ENCODE assay signal across 24 cellular contexts in the genomic region with DNA sequence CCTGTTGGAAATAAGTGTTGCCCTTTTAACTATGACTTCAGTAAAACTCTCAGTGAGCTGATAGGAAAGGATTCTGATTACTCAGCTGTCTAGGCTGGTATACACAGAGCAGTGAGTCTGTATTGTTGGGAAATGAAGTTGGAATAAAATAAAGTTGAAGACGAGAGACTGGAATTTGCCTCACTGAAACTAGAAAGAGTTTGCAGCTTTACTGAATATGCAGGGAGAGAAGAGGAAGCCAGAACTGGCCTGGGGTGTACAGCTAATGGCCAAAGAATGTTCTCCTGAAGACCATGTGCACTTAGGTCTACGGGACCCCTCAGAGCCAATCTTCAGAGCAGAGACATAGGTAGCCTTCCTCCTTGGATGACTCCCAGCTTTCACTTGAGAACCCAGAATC. TPM values are rescaled to one million over a fixed set of nuclear protein-coding genes. Genes with fewer than 3 reads are reported as not detected.
A peak's percentile ranks its signal among the peaks of the same experiment; 100 is the strongest.
DNase-seq lines count a peak whose midpoint lies in the region; ATAC-seq, FAIRE-seq and TF ChIP-seq lines count a peak whose summit lies in the region.
"Had no signal": no experiment of that assay in that cellular context is flagged by ENCODE, and none has a peak within 500 bp of the region (broad histone marks: within the 10 kb centered on the region; RNA-seq: fewer than 3 reads in every experiment).

No MANE protein-coding gene starts in this region.

- WGBS in liver: 38% methylated on average over 2 of the region's 2 CpGs
- 96% methylated on average over 1 of the region's 2 CpGs for WGBS in HepG2 (ENCODE audit: low lambda C conversion rate)
- WGBS in mesodermal cell (ENCODE audit: insufficient coverage in 2 of 2), 2 experiments: 77 to 89% methylated on average over 2 of the region's 2 CpGs

- POLR2A ChIA-PET in HepG2 (lab: Yijun Ruan, JAX): no interaction called here

- BruUV-seq in HepG2 (replicated peaks; lab: Mats Ljungman, UMichigan): no TSS peak

- no peak overlapping the region for H3K4me3 ChIP-seq in liver (ENCODE audit: low read depth in 1 of 3, low read length in 3 of 3)
- H3K4me3 ChIP-seq in HepG2 (replicated peaks in 1 of 3; ENCODE audit: insufficient read depth in 1 of 3, low read depth in 2 of 3, low read length in 3 of 3): no peak overlapping the region
- no peak overlapping the region for H3K4me3 ChIP-seq in epithelial cell of esophagus (ENCODE audit: low read length)
- H3K4me3 ChIP-seq in mesodermal cell (ENCODE audit: extremely low read depth, insufficient read depth, low read length, poor library complexity, severe bottlenecking): no peak overlapping the region
- H3K4me3 ChIP-seq: K562, lung, transverse colon had no signal

- TF ChIP-seq POLR2A in HepG2 (IDR thresholded peaks at IDR 0.05; ENCODE audit: insufficient read depth in 1 of 2, low read depth in 2 of 2, low read length in 2 of 2): no peak

- peaks cover 0 to 4% (median under 1%) of the 10 kb centered on the region in 4 donors for H3K36me3 ChIP-seq in liver (ENCODE audit: control insufficient read depth in 4 of 4, insufficient read depth in 3 of 4, low read depth in 1 of 4, low read length in 3 of 4)
- peaks cover 10 to 30% of the 10 kb centered on the region in 2 experiments for H3K36me3 ChIP-seq in HepG2 (replicated peaks in 1 of 2; ENCODE audit: control insufficient read depth in 1 of 2, insufficient read depth in 2 of 2, low read length in 2 of 2)
- peaks cover 60% of the 10 kb centered on the region for H3K36me3 ChIP-seq in mesodermal cell (ENCODE audit: control insufficient read depth, insufficient read depth, low read length)

- ATAC-seq in HepG2 (no peak), HG03457 (IDR thresholded peaks at IDR 0.05; ENCODE audit: unreplicated experiment) (no peak), GM21576 (IDR thresholded peaks at IDR 0.05; ENCODE audit: unreplicated experiment) (no peak)
- ATAC-seq: K562; naive thymus-derived CD8-positive, alpha-beta T cell had no signal

- in situ Hi-C loops in HepG2 (cut with HindIII; ENCODE audit: extremely low pct_ligation_motif_present, low pct_unique_long_range_greater_than_20kb): no loop called here

- H4K20me1 ChIP-seq in HepG2 (ENCODE audit: insufficient read depth, low read length): no peaks in the 10 kb centered on the region

- no peak overlapping the region for H2AFZ ChIP-seq in HepG2 (ENCODE audit: low read length)

- TF ChIP-seq RAD21 in liver (IDR thresholded peaks at IDR 0.05) (no peak), HepG2 (CRISPR knock-in tag; IDR thresholded peaks at IDR 0.05) (no peak)

- intact Hi-C loops in HepG2 (cut with micrococcal nuclease; ENCODE audit: unreplicated experiment): no loop called here

- FAIRE-seq in HepG2 (lab: Jason Lieb, UNC): no peak
- FAIRE-seq: endometrium, K562 had no signal

- TF ChIP-seq EP300 in HepG2 (IDR thresholded peaks at IDR 0.05; ENCODE audit: low read depth in 2 of 2, low read length in 2 of 2) (no peak), HepG2 (CRISPR knock-in tag; IDR thresholded peaks at IDR 0.05; ENCODE audit: borderline replicate concordance) (no peak)

- H3K27ac ChIP-seq in liver (ENCODE audit: low read depth in 1 of 2, low read length in 2 of 2) (peak overlapping the region; percentile 47 to 55), HepG2 (ENCODE audit: extremely low read length, insufficient read depth, low read length) (no peak overlapping the region), mesodermal cell (ENCODE audit: low read depth, low read length, severe bottlenecking) (peak overlapping the region; percentile 51)
- H3K27ac ChIP-seq: C4-2B, transverse colon had no signal

- H3K4me1 ChIP-seq in liver (ENCODE audit: control insufficient read depth in 4 of 4, insufficient read depth in 4 of 4, low read length in 3 of 4): peaks cover 12 to 70% (median 51%) of the 10 kb centered on the region in 4 donors
- peaks cover 50% of the 10 kb centered on the region for H3K4me1 ChIP-seq in HepG2 (ENCODE audit: insufficient read depth, low read length)
- H3K4me1 ChIP-seq in mesodermal cell (ENCODE audit: control insufficient read depth, insufficient read depth, low read length, poor library complexity, severe bottlenecking): peaks cover 9% of the 10 kb centered on the region

- no peak overlapping the region for H3K9ac ChIP-seq in liver (ENCODE audit: low read depth in 1 of 2, low read length in 2 of 2)
- no peak overlapping the region for H3K9ac ChIP-seq in HepG2 (ENCODE audit: insufficient read depth, low read depth, low read length)

- H3K9me3 ChIP-seq in liver (ENCODE audit: control insufficient read depth in 4 of 4, low read length in 3 of 4) (no peaks in the 10 kb centered on the region), HepG2 (ENCODE audit: low read length) (no peaks in the 10 kb centered on the region), mesodermal cell (ENCODE audit: control insufficient read depth, low read length) (no peaks in the 10 kb centered on the region)
- H3K9me3 ChIP-seq: transverse colon had no signal

- H3K4me2 ChIP-seq in HepG2 (ENCODE audit: low read depth, low read length): no peak overlapping the region

- DNase-seq in HepG2 (ENCODE audit: low spot score): no peak
- peak; percentile 42 for DNase-seq in epithelial cell of esophagus (ENCODE audit: low read depth)
- no peak for DNase-seq in SHP77 (lab: John Stamatoyannopoulos, UW)
- DNase-seq in NCI-H345 (lab: John Stamatoyannopoulos, UW): no peak
- DNase-seq: 8988T; cerebellar nuclear complex; DMS79 treated with DMSO at 0.1 percent for 48 hours; naive thymus-derived CD8-positive, alpha-beta T cell; NCI-H1092; NCI-H2107; NCI-H526 treated with DMSO at 0.1 percent for 48 hours; stimulated activated CD4-positive, alpha-beta T cell treated with anti-CD3 and anti-CD28 coated beads, Interleukin-15, amount 100 ng/mL, for 24 hours; stimulated activated naive CD4-positive, alpha-beta T cell treated with Interleukin-2 at 50 U/mL for 16 hours; transverse colon had no signal

- no peaks in the 10 kb centered on the region for H3K79me2 ChIP-seq in HepG2 (ENCODE audit: insufficient read depth, low read length)

- CTCF ChIA-PET in HepG2 (lab: Yijun Ruan, JAX; ENCODE audit: low intra/inter-chr PET ratio, low total read pairs): no interaction called here

- no peak for TF ChIP-seq CTCF in liver (IDR thresholded peaks at IDR 0.05; ENCODE audit: low read depth, low read length, missing input control)
- TF ChIP-seq CTCF in HepG2 (CRISPR knock-in tag; IDR thresholded peaks at IDR 0.05): no peak
- TF ChIP-seq CTCF in epithelial cell of esophagus (IDR thresholded peaks at IDR 0.05; ENCODE audit: insufficient read depth, low read depth, low read length, missing control alignments): no peak

- H3K27me3 ChIP-seq in liver (ENCODE audit: control insufficient read depth in 4 of 4, insufficient read depth in 4 of 4, low read length in 3 of 4) (no peaks in the 10 kb centered on the region), HepG2 (ENCODE audit: control insufficient read depth in 1 of 2, insufficient read depth in 2 of 2, low read length in 2 of 2) (no peaks in the 10 kb centered on the region)
- H3K27me3 ChIP-seq: transverse colon had no signal

RNA-seq across cellular contexts. Expression of a gene that starts 26.5 kb away (rescaled TPM):
- total RNA-seq in liver (10 to 100 TPM; 30.0 to 46.9 TPM), HepG2 (2016; rRNA removed; fragmentation: Illumina TruSeq; extraction: Trizol) (101 and 128 TPM in 2 replicates)
- polyA plus RNA-seq in liver (10 to 100 TPM; 44.6 to 46.3 TPM), HepG2 (2011; rRNA removed) (25.0 and 30.3 TPM in 2 replicates)
- 29.6 and 31.9 TPM in 2 replicates for total RNA-seq in HepG2 (2016; cell fraction: cytosol; rRNA removed; fragmentation: Illumina TruSeq; extraction: Trizol; ENCODE audit: low read depth)
- 108 and 125 TPM in 2 replicates for total RNA-seq in HepG2 (2016; cell fraction: insoluble cytoplasmic fraction; rRNA removed; fragmentation: Illumina TruSeq; extraction: Trizol)
- 48.3 and 55.2 TPM in 2 replicates for total RNA-seq in HepG2 (2016; cell fraction: membrane; rRNA removed; fragmentation: Illumina TruSeq; extraction: Trizol)
- total RNA-seq in HepG2 (2016; cell fraction: nucleus; rRNA removed; fragmentation: Illumina TruSeq; extraction: Trizol): 54.3 and 63.2 TPM in 2 replicates
- polyA plus RNA-seq in HepG2 (2011; cell fraction: cytosol; rRNA removed): 27.2 and 34.2 TPM in 2 replicates
- polyA plus RNA-seq in HepG2 (2011; cell fraction: nucleus; rRNA removed): 33.9 and 49.1 TPM in 2 replicates
- 68.3 and 79.6 TPM in 2 replicates for polyA plus RNA-seq in HepG2 (2012)
- 33.6 and 34.9 TPM in 2 replicates for polyA plus RNA-seq in HepG2 (2016; cell fraction: cytosol; fragmentation: Illumina TruSeq; extraction: Trizol; ENCODE audit: low read depth)
- 140 and 153 TPM in 2 replicates for polyA plus RNA-seq in HepG2 (2016; cell fraction: insoluble cytoplasmic fraction; fragmentation: Illumina TruSeq; extraction: Trizol; ENCODE audit: low read depth)
- polyA plus RNA-seq in HepG2 (2016; cell fraction: membrane; fragmentation: Illumina TruSeq; extraction: Trizol; ENCODE audit: low read depth): 39.6 and 46.6 TPM in 2 replicates
- polyA plus RNA-seq in HepG2 (2016; cell fraction: nucleus; fragmentation: Illumina TruSeq; extraction: Trizol; ENCODE audit: insufficient read depth, low read depth): 78.2 and 79.4 TPM in 2 replicates
- polyA minus RNA-seq in HepG2 (2011; rRNA and poly(A)+ RNA removed; ENCODE audit: low replicate concordance): 14.0 and 21.7 TPM in 2 replicates
- 12.3 and 14.2 TPM in 2 replicates for polyA minus RNA-seq in HepG2 (2011; cell fraction: cytosol; rRNA and poly(A)+ RNA removed)
- polyA minus RNA-seq in HepG2 (2011; cell fraction: nucleus; rRNA and poly(A)+ RNA removed): 73.8 and 82.7 TPM in 2 replicates
- 120 TPM for polyA plus RNA-seq in mesodermal cell (2013, experiment 1 of 2)
- 130 TPM for polyA plus RNA-seq in mesodermal cell (2013, experiment 2 of 2)

RNA-seq across cellular contexts. Expression of a gene that starts 26.6 kb away (rescaled TPM):
- 1 to 10 TPM; 1.8 to 3.0 TPM for total RNA-seq in liver
- polyA plus RNA-seq in liver: 1 to 10 TPM in 1 of 2 donors, under 1 TPM in 1; 0.50 to 1.6 TPM
- 4.3 and 9.5 TPM in 2 replicates for total RNA-seq in HepG2 (2016; rRNA removed; fragmentation: Illumina TruSeq; extraction: Trizol)
- 2.2 and 3.3 TPM in 2 replicates for total RNA-seq in HepG2 (2016; cell fraction: cytosol; rRNA removed; fragmentation: Illumina TruSeq; extraction: Trizol; ENCODE audit: low read depth)
- 3.3 and 9.6 TPM in 2 replicates for total RNA-seq in HepG2 (2016; cell fraction: insoluble cytoplasmic fraction; rRNA removed; fragmentation: Illumina TruSeq; extraction: Trizol)
- 3.5 and 3.7 TPM in 2 replicates for total RNA-seq in HepG2 (2016; cell fraction: membrane; rRNA removed; fragmentation: Illumina TruSeq; extraction: Trizol)
- total RNA-seq in HepG2 (2016; cell fraction: nucleus; rRNA removed; fragmentation: Illumina TruSeq; extraction: Trizol): 21.5 and 23.5 TPM in 2 replicates
- polyA plus RNA-seq in HepG2 (2011; rRNA removed): 3.5 and 4.1 TPM in 2 replicates
- polyA plus RNA-seq in HepG2 (2011; cell fraction: cytosol; rRNA removed): 1.5 and 2.4 TPM in 2 replicates
- 9.8 and 13.9 TPM in 2 replicates for polyA plus RNA-seq in HepG2 (2011; cell fraction: nucleus; rRNA removed)
- polyA plus RNA-seq in HepG2 (2012): 3.0 and 5.2 TPM in 2 replicates
- 0.81 and 0.84 TPM in 2 replicates for polyA plus RNA-seq in HepG2 (2016; cell fraction: cytosol; fragmentation: Illumina TruSeq; extraction: Trizol; ENCODE audit: low read depth)
- 2.8 and 3.7 TPM in 2 replicates for polyA plus RNA-seq in HepG2 (2016; cell fraction: insoluble cytoplasmic fraction; fragmentation: Illumina TruSeq; extraction: Trizol; ENCODE audit: low read depth)
- 1.3 and 1.4 TPM in 2 replicates for polyA plus RNA-seq in HepG2 (2016; cell fraction: membrane; fragmentation: Illumina TruSeq; extraction: Trizol; ENCODE audit: low read depth)
- polyA plus RNA-seq in HepG2 (2016; cell fraction: nucleus; fragmentation: Illumina TruSeq; extraction: Trizol; ENCODE audit: insufficient read depth, low read depth): 10.9 and 11.9 TPM in 2 replicates
- polyA minus RNA-seq in HepG2 (2011; rRNA and poly(A)+ RNA removed; ENCODE audit: low replicate concordance): 4.3 and 8.7 TPM in 2 replicates
- polyA minus RNA-seq in HepG2 (2011; cell fraction: cytosol; rRNA and poly(A)+ RNA removed): 1.8 and 2.4 TPM in 2 replicates
- 59.7 and 61.4 TPM in 2 replicates for polyA minus RNA-seq in HepG2 (2011; cell fraction: nucleus; rRNA and poly(A)+ RNA removed)
- 4.2 TPM for polyA plus RNA-seq in mesodermal cell (2013, experiment 1 of 2)
- polyA plus RNA-seq in mesodermal cell (2013, experiment 2 of 2): 5.3 TPM

RNA-seq across cellular contexts. Expression of a gene that starts 37.5 kb away (rescaled TPM):
- total RNA-seq in liver (not detected), HepG2 (2016; rRNA removed; fragmentation: Illumina TruSeq; extraction: Trizol) (not detected in 2 replicates)
- polyA plus RNA-seq in liver (not detected), HepG2 (2011; rRNA removed) (not detected in 2 replicates)
- not detected in 2 replicates for total RNA-seq in HepG2 (2016; cell fraction: cytosol; rRNA removed; fragmentation: Illumina TruSeq; extraction: Trizol; ENCODE audit: low read depth)
- total RNA-seq in HepG2 (2016; cell fraction: insoluble cytoplasmic fraction; rRNA removed; fragmentation: Illumina TruSeq; extraction: Trizol): not detected in 2 replicates
- total RNA-seq in HepG2 (2016; cell fraction: membrane; rRNA removed; fragmentation: Illumina TruSeq; extraction: Trizol): not detected in 2 replicates
- not detected in 2 replicates for total RNA-seq in HepG2 (2016; cell fraction: nucleus; rRNA removed; fragmentation: Illumina TruSeq; extraction: Trizol)
- not detected in 2 replicates for polyA plus RNA-seq in HepG2 (2011; cell fraction: cytosol; rRNA removed)
- polyA plus RNA-seq in HepG2 (2011; cell fraction: nucleus; rRNA removed): not detected in 2 replicates
- polyA plus RNA-seq in HepG2 (2012): 0.05 and 0.21 TPM in 2 replicates
- polyA plus RNA-seq in HepG2 (2016; cell fraction: cytosol; fragmentation: Illumina TruSeq; extraction: Trizol; ENCODE audit: low read depth): not detected in 2 replicates
- polyA plus RNA-seq in HepG2 (2016; cell fraction: insoluble cytoplasmic fraction; fragmentation: Illumina TruSeq; extraction: Trizol; ENCODE audit: low read depth): not detected in 2 replicates
- polyA plus RNA-seq in HepG2 (2016; cell fraction: membrane; fragmentation: Illumina TruSeq; extraction: Trizol; ENCODE audit: low read depth): not detected in 2 replicates
- polyA plus RNA-seq in HepG2 (2016; cell fraction: nucleus; fragmentation: Illumina TruSeq; extraction: Trizol; ENCODE audit: insufficient read depth, low read depth): not detected in 2 replicates
- polyA minus RNA-seq in HepG2 (2011; rRNA and poly(A)+ RNA removed; ENCODE audit: low replicate concordance): not detected in 2 replicates
- not detected in 2 replicates for polyA minus RNA-seq in HepG2 (2011; cell fraction: cytosol; rRNA and poly(A)+ RNA removed)
- polyA minus RNA-seq in HepG2 (2011; cell fraction: nucleus; rRNA and poly(A)+ RNA removed): not detected in 2 replicates
- not detected for polyA plus RNA-seq in mesodermal cell (2013, experiment 1 of 2)
- polyA plus RNA-seq in mesodermal cell (2013, experiment 2 of 2): not detected
- total RNA-seq: glomerular endothelial cell; K562; lung; naive thymus-derived CD8-positive, alpha-beta T cell; SK-MEL-5; transverse colon had no signal
- polyA plus RNA-seq: K562, lung had no signal

RNA-seq across cellular contexts. Expression of a gene that starts 51.0 kb away (rescaled TPM):
- not detected for total RNA-seq in liver
- polyA plus RNA-seq in liver: not detected
- total RNA-seq in HepG2 (2016; rRNA removed; fragmentation: Illumina TruSeq; extraction: Trizol): 0.10 TPM in 1 of 2 replicates, not detected in the other
- total RNA-seq in HepG2 (2016; cell fraction: cytosol; rRNA removed; fragmentation: Illumina TruSeq; extraction: Trizol; ENCODE audit: low read depth): not detected in 2 replicates
- total RNA-seq in HepG2 (2016; cell fraction: insoluble cytoplasmic fraction; rRNA removed; fragmentation: Illumina TruSeq; extraction: Trizol): not detected in 2 replicates
- total RNA-seq in HepG2 (2016; cell fraction: membrane; rRNA removed; fragmentation: Illumina TruSeq; extraction: Trizol): 0.07 and 0.25 TPM in 2 replicates
- total RNA-seq in HepG2 (2016; cell fraction: nucleus; rRNA removed; fragmentation: Illumina TruSeq; extraction: Trizol): not detected in 2 replicates
- polyA plus RNA-seq in HepG2 (2011; rRNA removed): 0.13 and 0.18 TPM in 2 replicates
- 0.08 and 0.14 TPM in 2 replicates for polyA plus RNA-seq in HepG2 (2011; cell fraction: cytosol; rRNA removed)
- 0.12 and 0.24 TPM in 2 replicates for polyA plus RNA-seq in HepG2 (2011; cell fraction: nucleus; rRNA removed)
- polyA plus RNA-seq in HepG2 (2012): 0.13 and 0.32 TPM in 2 replicates
- polyA plus RNA-seq in HepG2 (2016; cell fraction: cytosol; fragmentation: Illumina TruSeq; extraction: Trizol; ENCODE audit: low read depth): 0.10 and 0.12 TPM in 2 replicates
- polyA plus RNA-seq in HepG2 (2016; cell fraction: insoluble cytoplasmic fraction; fragmentation: Illumina TruSeq; extraction: Trizol; ENCODE audit: low read depth): not detected in 2 replicates
- 0.11 and 0.52 TPM in 2 replicates for polyA plus RNA-seq in HepG2 (2016; cell fraction: membrane; fragmentation: Illumina TruSeq; extraction: Trizol; ENCODE audit: low read depth)
- polyA plus RNA-seq in HepG2 (2016; cell fraction: nucleus; fragmentation: Illumina TruSeq; extraction: Trizol; ENCODE audit: insufficient read depth, low read depth): 0.26 TPM in 1 of 2 replicates, not detected in the other
- polyA minus RNA-seq in HepG2 (2011; rRNA and poly(A)+ RNA removed; ENCODE audit: low replicate concordance): 0.28 TPM in 1 of 2 replicates, not detected in the other
- not detected in 2 replicates for polyA minus RNA-seq in HepG2 (2011; cell fraction: cytosol; rRNA and poly(A)+ RNA removed)
- not detected in 2 replicates for polyA minus RNA-seq in HepG2 (2011; cell fraction: nucleus; rRNA and poly(A)+ RNA removed)
- polyA plus RNA-seq in mesodermal cell (2013, experiment 1 of 2): not detected
- polyA plus RNA-seq in mesodermal cell (2013, experiment 2 of 2): not detected
- total RNA-seq: glomerular endothelial cell; K562; lung; naive thymus-derived CD8-positive, alpha-beta T cell; transverse colon had no signal
- polyA plus RNA-seq: K562; lung; naive thymus-derived CD8-positive, alpha-beta T cell had no signal

RNA-seq across cellular contexts. Expression of a gene that starts 56.4 kb away (rescaled TPM):
- total RNA-seq in liver (10 to 100 TPM in 1 of 2 donors, 1 to 10 TPM in 1; 3.3 to 13.9 TPM), HepG2 (2016; rRNA removed; fragmentation: Illumina TruSeq; extraction: Trizol) (0.09 and 0.17 TPM in 2 replicates)
- polyA plus RNA-seq in liver (10 to 100 TPM in 1 of 2 donors, 1 to 10 TPM in 1; 6.7 to 28.5 TPM), HepG2 (2011; rRNA removed) (0.24 TPM in 1 of 2 replicates, not detected in the other)
- not detected in 2 replicates for total RNA-seq in HepG2 (2016; cell fraction: cytosol; rRNA removed; fragmentation: Illumina TruSeq; extraction: Trizol; ENCODE audit: low read depth)
- total RNA-seq in HepG2 (2016; cell fraction: insoluble cytoplasmic fraction; rRNA removed; fragmentation: Illumina TruSeq; extraction: Trizol): 0.19 TPM in 1 of 2 replicates, not detected in the other
- total RNA-seq in HepG2 (2016; cell fraction: membrane; rRNA removed; fragmentation: Illumina TruSeq; extraction: Trizol): 0.14 and 0.19 TPM in 2 replicates
- total RNA-seq in HepG2 (2016; cell fraction: nucleus; rRNA removed; fragmentation: Illumina TruSeq; extraction: Trizol): 0.25 TPM in 1 of 2 replicates, not detected in the other
- 0.19 and 0.21 TPM in 2 replicates for polyA plus RNA-seq in HepG2 (2011; cell fraction: cytosol; rRNA removed)
- polyA plus RNA-seq in HepG2 (2011; cell fraction: nucleus; rRNA removed): 0.19 TPM in 1 of 2 replicates, not detected in the other
- polyA plus RNA-seq in HepG2 (2012): 0.51 and 0.62 TPM in 2 replicates
- polyA plus RNA-seq in HepG2 (2016; cell fraction: cytosol; fragmentation: Illumina TruSeq; extraction: Trizol; ENCODE audit: low read depth): not detected in 2 replicates
- 0.23 and 0.31 TPM in 2 replicates for polyA plus RNA-seq in HepG2 (2016; cell fraction: insoluble cytoplasmic fraction; fragmentation: Illumina TruSeq; extraction: Trizol; ENCODE audit: low read depth)
- polyA plus RNA-seq in HepG2 (2016; cell fraction: membrane; fragmentation: Illumina TruSeq; extraction: Trizol; ENCODE audit: low read depth): 0.17 and 0.29 TPM in 2 replicates
- polyA plus RNA-seq in HepG2 (2016; cell fraction: nucleus; fragmentation: Illumina TruSeq; extraction: Trizol; ENCODE audit: insufficient read depth, low read depth): 0.20 TPM in 1 of 2 replicates, not detected in the other
- polyA minus RNA-seq in HepG2 (2011; rRNA and poly(A)+ RNA removed; ENCODE audit: low replicate concordance): 0.16 and 0.32 TPM in 2 replicates
- not detected in 2 replicates for polyA minus RNA-seq in HepG2 (2011; cell fraction: cytosol; rRNA and poly(A)+ RNA removed)
- polyA minus RNA-seq in HepG2 (2011; cell fraction: nucleus; rRNA and poly(A)+ RNA removed): not detected in 2 replicates
- 23.6 TPM for polyA plus RNA-seq in mesodermal cell (2013, experiment 1 of 2)
- polyA plus RNA-seq in mesodermal cell (2013, experiment 2 of 2): 15.5 TPM
